In genomic region chr18:28712172-28712571, GRCh38 we compare ENCODE assay signal across 25 cellular contexts.
"Had no signal": no experiment of that assay in that cellular context is flagged by ENCODE, and none has a peak within 500 bp of the region (broad histone marks: within the 10 kb centered on the region; RNA-seq: fewer than 3 reads in every experiment).

No MANE protein-coding gene starts in this region.

- DNase-seq: colonic mucosa; cortex of kidney; dermis blood vessel endothelial cell; dorsolateral prefrontal cortex; effector CD4-positive, alpha-beta T cell; effector CD8-positive, alpha-beta T cell; effector memory CD4-positive, alpha-beta T cell; effector memory CD8-positive, alpha-beta T cell; endodermal cell; erythroblast; esophagus squamous epithelium; foreskin fibroblast; foreskin keratinocyte; foreskin melanocyte; gastrocnemius medialis; glutamatergic neuron; head of caudate nucleus; heart left ventricle; heart right ventricle had no signal

- H3K27me3 ChIP-seq: colonic mucosa, dorsolateral prefrontal cortex, esophagus muscularis mucosa, esophagus squamous epithelium, foreskin keratinocyte, gastrocnemius medialis, gastroesophageal sphincter, heart left ventricle, heart right ventricle had no signal

- H3K36me3 ChIP-seq: colonic mucosa, esophagus muscularis mucosa, esophagus squamous epithelium, gastrocnemius medialis, gastroesophageal sphincter, heart left ventricle, heart right ventricle had no signal

- H3K4me3 ChIP-seq: colonic mucosa, coronary artery, dorsolateral prefrontal cortex, esophagus muscularis mucosa, esophagus squamous epithelium, gastrocnemius medialis, gastroesophageal sphincter, heart left ventricle, heart right ventricle had no signal

- H3K27ac ChIP-seq: colonic mucosa, coronary artery, dorsolateral prefrontal cortex, epithelial cell of prostate, esophagus muscularis mucosa, esophagus squamous epithelium, foreskin keratinocyte, gastrocnemius medialis, gastroesophageal sphincter, heart left ventricle, heart right ventricle had no signal

- ATAC-seq: effector memory CD8-positive, alpha-beta T cell; esophagus mucosa; foreskin keratinocyte; gastrocnemius medialis; gastroesophageal sphincter; heart left ventricle; heart right ventricle had no signal

- H3K9me3 ChIP-seq: colonic mucosa, esophagus muscularis mucosa, esophagus squamous epithelium, gastrocnemius medialis, gastroesophageal sphincter, heart left ventricle had no signal

- FAIRE-seq: endometrium had no signal

- H3K4me1 ChIP-seq: colonic mucosa, esophagus muscularis mucosa, esophagus squamous epithelium, foreskin keratinocyte, gastrocnemius medialis, gastroesophageal sphincter, heart left ventricle, heart right ventricle had no signal
